In the genomic region with DNA sequence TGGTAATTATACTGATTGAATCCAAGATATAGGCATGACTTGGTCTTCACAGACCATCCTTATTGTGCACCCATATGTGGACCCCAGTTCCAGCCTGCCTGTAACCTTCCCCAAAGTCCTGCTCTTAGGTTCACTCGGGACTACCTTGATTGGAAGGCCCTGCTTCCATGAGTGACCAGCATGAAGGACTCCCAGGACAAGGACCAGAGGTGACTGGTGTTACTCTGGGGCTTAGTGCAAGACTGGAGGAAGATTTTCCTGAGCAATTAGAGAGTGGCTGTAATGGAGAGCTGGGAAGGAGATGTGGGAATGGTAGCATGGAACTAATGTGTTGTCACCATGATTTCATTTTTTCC, we compare ENCODE assay signal across 15 cellular contexts. TPM values are rescaled to one million over a fixed set of nuclear protein-coding genes. Genes with fewer than 3 reads are reported as not detected.
DNase-seq lines count a peak whose midpoint lies in the region; ATAC-seq and TF ChIP-seq lines count a peak whose summit lies in the region.
"Had no signal": no experiment of that assay in that cellular context is flagged by ENCODE, and none has a peak within 500 bp of the region (broad histone marks: within the 10 kb centered on the region; RNA-seq: fewer than 3 reads in every experiment).

No MANE protein-coding gene starts in this region.

- TF ChIP-seq POLR2A in esophagus squamous epithelium (IDR thresholded peaks at IDR 0.05) (no peak), transverse colon (IDR thresholded peaks at IDR 0.05) (no peak)

- no CpG with 5 or more reads among the region's 1 CpG for WGBS in esophagus squamous epithelium, 2 donors
- 15% methylated on average over 1 of the region's 1 CpG; no CpG with 5 or more reads in 1 of the 2 donors for WGBS in transverse colon (ENCODE audit: low coverage in 1 of 2), 2 donors

- DNase-seq in natural killer cell (no peak), T-cell (no peak), esophagus squamous epithelium (lab: John Stamatoyannopoulos, UW) (no peak), transverse colon (no peak), dedifferentiated amniotic fluid mesenchymal stem cell (ENCODE audit: extremely low spot score) (no peak), NCI-H510A (lab: John Stamatoyannopoulos, UW) (no peak)
- DNase-seq in natural killer cell treated with Interleukin-12 subunit alpha and Interleukin-12 subunit beta and Interleukin-15 and Interleukin-18, amount 100 ng/mL, for 72 hours (ENCODE audit: low spot score), result no peak
- DNase-seq: dorsolateral prefrontal cortex; lower lobe of right lung; NCI-H1105 treated with DMSO at 0.1 percent for 48 hours; SHP77; stimulated activated CD4-positive, alpha-beta T cell treated with anti-CD3 and anti-CD28 coated beads, Interleukin-4, amount 100 ng/mL, for 1 hour had no signal

- peak overlapping the region; percentile 58 to 97 for H3K27ac Mint-ChIP-seq in natural killer cell
- H3K27ac Mint-ChIP-seq in natural killer cell treated with Interleukin-12 subunit alpha and Interleukin-12 subunit beta and Interleukin-15 and Interleukin-18, amount 100 ng/mL, for 72 hours, result peak overlapping the region in 1 of 2 donors; percentile 68
- H3K27ac Mint-ChIP-seq in T-cell, result peak overlapping the region; percentile 50 to 83

- H3K36me3 Mint-ChIP-seq in natural killer cell (peaks cover 20% of the 10 kb centered on the region), T-cell (peaks cover 23% of the 10 kb centered on the region)
- peaks cover 18% of the 10 kb centered on the region for H3K36me3 Mint-ChIP-seq in natural killer cell treated with Interleukin-12 subunit alpha and Interleukin-12 subunit beta and Interleukin-15 and Interleukin-18, amount 100 ng/mL, for 72 hours

- H3K9me3 ChIP-seq in esophagus squamous epithelium, result no peaks in the 10 kb centered on the region
- H3K9me3 ChIP-seq in transverse colon, result no peaks in the 10 kb centered on the region
- H3K9me3 ChIP-seq: lower lobe of right lung had no signal

- H3K4me1 ChIP-seq in esophagus squamous epithelium, result peaks cover 0 to 58% (median 7%) of the 10 kb centered on the region in 3 donors
- H3K4me1 ChIP-seq in transverse colon, result peaks cover 21 to 68% (median 43%) of the 10 kb centered on the region in 4 donors
- H3K4me1 ChIP-seq: parathyroid adenoma had no signal

- H3K9me3 Mint-ChIP-seq in natural killer cell (no peaks in the 10 kb centered on the region), T-cell (no peaks in the 10 kb centered on the region)
- H3K9me3 Mint-ChIP-seq in natural killer cell treated with Interleukin-12 subunit alpha and Interleukin-12 subunit beta and Interleukin-15 and Interleukin-18, amount 100 ng/mL, for 72 hours, result no peaks in the 10 kb centered on the region

- H3K27ac ChIP-seq in esophagus squamous epithelium, result peak overlapping the region in 3 of 4 donors; percentile 14 to 53 (median 40)
- H3K27ac ChIP-seq in transverse colon, result peak overlapping the region; percentile 34 to 65 (median 58)
- H3K27ac ChIP-seq: HL-60, lower lobe of right lung, parathyroid adenoma had no signal

- H3K4me1 Mint-ChIP-seq in natural killer cell (peaks cover 30 to 36% of the 10 kb centered on the region in 2 donors), T-cell (peaks cover 27 to 44% (median 35%) of the 10 kb centered on the region in 3 donors)
- peaks cover 26 to 36% of the 10 kb centered on the region in 2 donors for H3K4me1 Mint-ChIP-seq in natural killer cell treated with Interleukin-12 subunit alpha and Interleukin-12 subunit beta and Interleukin-15 and Interleukin-18, amount 100 ng/mL, for 72 hours (ENCODE audit: low read depth in 2 of 2)

- TF ChIP-seq EP300 in transverse colon (IDR thresholded peaks at IDR 0.05; ENCODE audit: low read depth), result no peak

- TF ChIP-seq CTCF in natural killer cell (IDR thresholded peaks at IDR 0.05) (no peak), esophagus squamous epithelium (IDR thresholded peaks at IDR 0.05) (no peak), transverse colon (IDR thresholded peaks at IDR 0.05) (no peak)

- no peak for ATAC-seq in natural killer cell
- no peak for ATAC-seq in natural killer cell treated with Interleukin-12 subunit alpha and Interleukin-12 subunit beta and Interleukin-15 and Interleukin-18, amount 100 ng/mL, for 72 hours
- no peak for ATAC-seq in T-cell (replicated peaks in 1 of 4)
- no peak for ATAC-seq in GM19023 (IDR thresholded peaks at IDR 0.05; ENCODE audit: unreplicated experiment)

- H3K27me3 ChIP-seq in esophagus squamous epithelium (no peaks in the 10 kb centered on the region), transverse colon (no peaks in the 10 kb centered on the region)
- H3K27me3 ChIP-seq: dorsolateral prefrontal cortex had no signal

- H3K36me3 ChIP-seq in esophagus squamous epithelium (peaks cover 26 to 39% (median 37%) of the 10 kb centered on the region in 3 donors), transverse colon (peaks cover 0 to 37% (median 16%) of the 10 kb centered on the region in 4 donors)

- POLR2A ChIA-PET in T-cell (lab: Charles Lee), result interaction anchor here in 1 of 2 donors (0.6 to 2.5 kb wide), 4 partner anchors 12 to 145 kb away, joined by 3 to 17 read pairs (median 4); no protein-coding TSS in a partner anchor

- H3K4me3 Mint-ChIP-seq in natural killer cell (no peak overlapping the region), T-cell (no peak overlapping the region)
- H3K4me3 Mint-ChIP-seq in natural killer cell treated with Interleukin-12 subunit alpha and Interleukin-12 subunit beta and Interleukin-15 and Interleukin-18, amount 100 ng/mL, for 72 hours, result no peak overlapping the region

- no peak overlapping the region for H3K4me3 ChIP-seq in esophagus squamous epithelium
- H3K4me3 ChIP-seq in transverse colon, result no peak overlapping the region
- H3K4me3 ChIP-seq: dorsolateral prefrontal cortex, lower lobe of right lung had no signal

- intact Hi-C loops in natural killer cell (cut with micrococcal nuclease) (no loop called here), esophagus squamous epithelium (cut with DNase I) (loop anchor here (5.0 kb wide), 2 partner anchors 41 to 101 kb away; a partner anchor contains a TSS), transverse colon (cut with DNase I; ENCODE audit: low total_unique reads) (no loop called here)

- no peaks in the 10 kb centered on the region for H3K27me3 Mint-ChIP-seq in natural killer cell (ENCODE audit: low read depth in 2 of 2)
- H3K27me3 Mint-ChIP-seq in natural killer cell treated with Interleukin-12 subunit alpha and Interleukin-12 subunit beta and Interleukin-15 and Interleukin-18, amount 100 ng/mL, for 72 hours, result no peaks in the 10 kb centered on the region
- no peaks in the 10 kb centered on the region for H3K27me3 Mint-ChIP-seq in T-cell

- CTCF ChIA-PET in T-cell (lab: Charles Lee), result interaction anchor here (0.9 to 6.0 kb wide), 14 partner anchors 8 to 138 kb away, joined by 3 to 124 read pairs (median 14); a partner anchor contains a TSS

- in situ Hi-C loops in transverse colon (cut with MboI; ENCODE audit: low pct_ligation_motif_present in 1 of 4, low pct_unique_long_range_greater_than_20kb in 1 of 4, low sequenced_read_pairs in 3 of 4), result loop anchor here (10.0 to 25.0 kb wide), 3 partner anchors 49 to 99 kb away; no protein-coding TSS in a partner anchor

RNA-seq across cellular contexts. Expression of a gene that starts 15.1 kb away (rescaled TPM):
- 100 to 1,000 TPM; 653 to 886 (median 714) TPM for total RNA-seq in natural killer cell
- total RNA-seq in natural killer cell treated with Interleukin-12 subunit alpha and Interleukin-12 subunit beta and Interleukin-15 and Interleukin-18, amount 100 ng/mL, for 72 hours, result 100 to 1,000 TPM; 347 to 352 TPM
- total RNA-seq in T-cell, result 100 to 1,000 TPM; 320 to 383 (median 358) TPM
- total RNA-seq in esophagus squamous epithelium, result 100 to 1,000 TPM; 110 to 152 (median 132) TPM
- total RNA-seq in transverse colon, result 100 to 1,000 TPM; 116 to 612 (median 238) TPM

RNA-seq across cellular contexts. Expression of a gene that starts 25.9 kb away (rescaled TPM):
- total RNA-seq in natural killer cell (1 to 10 TPM; 1.2 to 4.3 (median 3.6) TPM), T-cell (10 to 100 TPM in 3 of 5 donors, 1 to 10 TPM in 2; 6.1 to 17.0 (median 13.4) TPM), esophagus squamous epithelium (1 to 10 TPM in 2 of 4 donors, under 1 TPM in 2; 0.61 to 9.7 (median 1.6) TPM), transverse colon (1 to 10 TPM in 3 of 4 donors, under 1 TPM in 1; 0.82 to 7.9 (median 2.6) TPM)
- total RNA-seq in natural killer cell treated with Interleukin-12 subunit alpha and Interleukin-12 subunit beta and Interleukin-15 and Interleukin-18, amount 100 ng/mL, for 72 hours, result 10 to 100 TPM in 1 of 2 donors, under 1 TPM in 1; 0.86 to 22.1 TPM

RNA-seq across cellular contexts. Expression of a gene that starts 30.6 kb away (rescaled TPM):
- total RNA-seq in natural killer cell (10 to 100 TPM; 39.2 to 57.5 (median 48.1) TPM), T-cell (10 to 100 TPM; 22.3 to 37.8 (median 27.5) TPM), esophagus squamous epithelium (10 to 100 TPM in 2 of 4 donors, 1 to 10 TPM in 2; 4.7 to 36.4 (median 12.6) TPM), transverse colon (10 to 100 TPM in 3 of 4 donors, 1 to 10 TPM in 1; 1.4 to 40.4 (median 20.8) TPM)
- total RNA-seq in natural killer cell treated with Interleukin-12 subunit alpha and Interleukin-12 subunit beta and Interleukin-15 and Interleukin-18, amount 100 ng/mL, for 72 hours, result 10 to 100 TPM; 16.9 to 73.0 TPM

RNA-seq across cellular contexts. Expression of a gene that starts 42.6 kb away (rescaled TPM):
- 10 to 100 TPM; 19.5 to 28.1 (median 23.0) TPM for total RNA-seq in natural killer cell
- 10 to 100 TPM in 1 of 2 donors, 1 to 10 TPM in 1; 2.7 to 17.8 TPM for total RNA-seq in natural killer cell treated with Interleukin-12 subunit alpha and Interleukin-12 subunit beta and Interleukin-15 and Interleukin-18, amount 100 ng/mL, for 72 hours
- 10 to 100 TPM in 3 of 5 donors, 1 to 10 TPM in 2; 8.8 to 30.6 (median 10.6) TPM for total RNA-seq in T-cell
- 10 to 100 TPM in 2 of 4 donors, 1 to 10 TPM in 2; 3.4 to 24.8 (median 9.2) TPM for total RNA-seq in esophagus squamous epithelium
- total RNA-seq in transverse colon, result 10 to 100 TPM in 2 of 4 donors, 1 to 10 TPM in 2; 1.8 to 20.8 (median 13.2) TPM
